In the genomic region with DNA sequence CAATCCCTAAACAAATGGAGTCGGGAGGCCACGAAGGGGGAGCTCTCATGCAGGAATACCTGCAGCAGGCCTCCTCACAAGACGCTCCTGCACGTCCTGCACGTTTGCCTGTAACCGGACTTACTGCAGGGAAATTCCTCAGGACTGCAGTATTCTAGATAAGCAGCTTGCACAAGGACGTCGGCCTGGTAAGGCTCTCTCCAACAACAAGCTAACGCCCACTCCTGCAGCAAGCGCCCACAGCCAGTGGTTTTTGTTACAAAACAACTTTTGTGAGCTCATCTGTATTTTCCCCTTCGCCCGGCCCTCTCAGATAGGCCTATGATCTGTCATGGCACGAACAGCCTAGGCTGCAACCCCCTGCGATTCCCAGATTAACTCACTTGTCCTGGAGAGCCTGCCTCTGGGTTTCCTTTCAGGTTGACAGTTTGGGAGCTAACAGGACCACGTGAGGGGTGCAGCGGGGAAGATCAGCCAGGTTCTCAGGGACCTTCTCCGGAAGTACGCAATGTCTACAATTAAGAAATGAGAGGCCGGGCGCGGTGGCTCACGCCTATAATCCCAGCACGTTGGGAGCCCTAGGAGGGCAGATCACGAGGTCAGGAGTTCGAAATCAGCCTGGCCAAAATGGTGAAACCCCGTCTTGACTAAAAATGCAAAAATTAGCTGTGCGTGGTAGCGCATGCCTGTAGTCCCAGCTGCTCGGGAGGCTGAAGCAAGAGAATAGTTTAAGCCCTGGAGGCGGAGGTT, we compare ENCODE assay signal across 1 cellular context.
TF ChIP-seq lines count a peak whose summit lies in the region.

No MANE protein-coding gene starts in this region.

TF ChIP-seq in HepG2, 621 proteins besides CTCF, POLR2A, EP300 and RAD21 (continued from another document and continues in another):
- TF ChIP-seq, protein P1, sequence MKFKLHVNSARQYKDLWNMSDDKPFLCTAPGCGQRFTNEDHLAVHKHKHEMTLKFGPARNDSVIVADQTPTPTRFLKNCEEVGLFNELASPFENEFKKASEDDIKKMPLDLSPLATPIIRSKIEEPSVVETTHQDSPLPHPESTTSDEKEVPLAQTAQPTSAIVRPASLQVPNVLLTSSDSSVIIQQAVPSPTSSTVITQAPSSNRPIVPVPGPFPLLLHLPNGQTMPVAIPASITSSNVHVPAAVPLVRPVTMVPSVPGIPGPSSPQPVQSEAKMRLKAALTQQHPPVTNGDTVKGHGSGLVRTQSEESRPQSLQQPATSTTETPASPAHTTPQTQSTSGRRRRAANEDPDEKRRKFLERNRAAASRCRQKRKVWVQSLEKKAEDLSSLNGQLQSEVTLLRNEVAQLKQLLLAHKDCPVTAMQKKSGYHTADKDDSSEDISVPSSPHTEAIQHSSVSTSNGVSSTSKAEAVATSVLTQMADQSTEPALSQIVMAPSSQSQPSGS (CRISPR knock-in tag; IDR thresholded peaks at IDR 0.05): no peak
- TF ChIP-seq DMAP1 (CRISPR knock-in tag; IDR thresholded peaks at IDR 0.05) (no peak), ARID2 (CRISPR knock-in tag; IDR thresholded peaks at IDR 0.05; ENCODE audit: borderline replicate concordance) (no peak), ONECUT2 (CRISPR knock-in tag; IDR thresholded peaks at IDR 0.05) (no peak), ZSCAN30 (CRISPR knock-in tag; IDR thresholded peaks at IDR 0.05) (no peak), SP1 (IDR thresholded peaks at IDR 0.05) (no peak), SP1 (CRISPR knock-in tag; IDR thresholded peaks at IDR 0.05) (no peak), ZNF781 (CRISPR knock-in tag; IDR thresholded peaks at IDR 0.05; ENCODE audit: borderline replicate concordance, not compliant biosample characterization) (peak; percentile 23), ZNF326 (CRISPR knock-in tag; IDR thresholded peaks at IDR 0.05; ENCODE audit: borderline replicate concordance) (no peak), ISL2 (CRISPR knock-in tag; IDR thresholded peaks at IDR 0.05) (no peak), ZNF7 (CRISPR knock-in tag; IDR thresholded peaks at IDR 0.05) (0 out of 2 replicates have a peak, but pooled peaks have one; percentile 17), KLF6 (CRISPR knock-in tag; IDR thresholded peaks at IDR 0.05) (no peak), PHF21A (CRISPR knock-in tag; IDR thresholded peaks at IDR 0.05) (no peak), PTBP1 (IDR thresholded peaks at IDR 0.05; ENCODE audit: low read depth, low read length, poor library complexity, severe bottlenecking) (peak; percentile 61), ZNF510 (CRISPR knock-in tag; IDR thresholded peaks at IDR 0.05; ENCODE audit: low read depth) (no peak), TMF1 (CRISPR knock-in tag; IDR thresholded peaks at IDR 0.05; ENCODE audit: low read depth) (no peak), SRSF4 (IDR thresholded peaks at IDR 0.05; ENCODE audit: low read depth, low read length, poor library complexity, severe bottlenecking) (no peak), SNAPC5 (CRISPR knock-in tag; IDR thresholded peaks at IDR 0.05; ENCODE audit: borderline replicate concordance) (no peak), TRIM24 (CRISPR knock-in tag; IDR thresholded peaks at IDR 0.05) (no peak), TFE3 (CRISPR knock-in tag; IDR thresholded peaks at IDR 0.05) (no peak), SNAPC2 (CRISPR knock-in tag; IDR thresholded peaks at IDR 0.05) (no peak), SSRP1 (CRISPR knock-in tag; IDR thresholded peaks at IDR 0.05) (no peak), ZNF770 (CRISPR knock-in tag; IDR thresholded peaks at IDR 0.05) (no peak), NPAS2 (CRISPR knock-in tag; IDR thresholded peaks at IDR 0.05; ENCODE audit: borderline replicate concordance) (no peak), HOXA3 (CRISPR knock-in tag; IDR thresholded peaks at IDR 0.05) (peak; percentile 0; the same call in 1 of the 2 replicates), ZNF839 (CRISPR knock-in tag; IDR thresholded peaks at IDR 0.05; ENCODE audit: borderline replicate concordance) (no peak), HCFC1 (IDR thresholded peaks at IDR 0.05; ENCODE audit: low read depth, low read length) (no peak), ZNF766 (CRISPR knock-in tag; IDR thresholded peaks at IDR 0.05; ENCODE audit: borderline replicate concordance) (no peak), REPIN1 (CRISPR knock-in tag; IDR thresholded peaks at IDR 0.05; ENCODE audit: borderline replicate concordance, low read depth) (no peak), TAF15 (IDR thresholded peaks at IDR 0.05; ENCODE audit: low read depth, low read length, poor library complexity, severe bottlenecking) (no peak), ZNF780A (CRISPR knock-in tag; IDR thresholded peaks at IDR 0.05) (no peak), FOXK1 (CRISPR knock-in tag; IDR thresholded peaks at IDR 0.05; ENCODE audit: borderline replicate concordance, low read depth) (no peak), YEATS4 (CRISPR knock-in tag; IDR thresholded peaks at IDR 0.05; ENCODE audit: borderline replicate concordance) (peak; percentile 13; the same call in 1 of the 2 replicates), ZNF350 (CRISPR knock-in tag; IDR thresholded peaks at IDR 0.05; ENCODE audit: borderline replicate concordance, low read depth) (no peak; the same call in 1 of the 2 replicates), RELA (CRISPR knock-in tag; IDR thresholded peaks at IDR 0.05) (no peak), ZNF772 (CRISPR knock-in tag; IDR thresholded peaks at IDR 0.05) (0 out of 2 replicates have a peak, but pooled peaks have one; percentile 23), STAG1 (CRISPR knock-in tag; IDR thresholded peaks at IDR 0.05) (0 out of 2 replicates have a peak, but pooled peaks have one; percentile 5), ZEB1 (IDR thresholded peaks at IDR 0.05; ENCODE audit: insufficient replicate concordance, low read depth) (no peak), CBX1 (IDR thresholded peaks at IDR 0.05; ENCODE audit: low read depth) (no peak), CREB1 (IDR thresholded peaks at IDR 0.05) (no peak), CREB1 (CRISPR knock-in tag; IDR thresholded peaks at IDR 0.05) (peak; percentile 65), GTF2F1 (IDR thresholded peaks at IDR 0.05; ENCODE audit: low read length) (no peak), NCOA5 (CRISPR knock-in tag; IDR thresholded peaks at IDR 0.05) (no peak), CAMTA2 (CRISPR knock-in tag; IDR thresholded peaks at IDR 0.05; ENCODE audit: borderline replicate concordance) (no peak), TBX2 (CRISPR knock-in tag; IDR thresholded peaks at IDR 0.05; ENCODE audit: borderline replicate concordance) (no peak), SPEN (CRISPR knock-in tag; IDR thresholded peaks at IDR 0.05; ENCODE audit: low read depth) (peak; percentile 54; the same call in 1 of the 2 replicates), HOXA9 (CRISPR knock-in tag; IDR thresholded peaks at IDR 0.05; ENCODE audit: borderline replicate concordance) (no peak), ZNF567 (CRISPR knock-in tag; IDR thresholded peaks at IDR 0.05; ENCODE audit: borderline replicate concordance) (no peak), ZNF512 (CRISPR knock-in tag; IDR thresholded peaks at IDR 0.05) (no peak), ZNF30 (CRISPR knock-in tag; IDR thresholded peaks at IDR 0.05) (no peak), IRF2 (CRISPR knock-in tag; IDR thresholded peaks at IDR 0.05) (0 out of 2 replicates have a peak, but pooled peaks have one; percentile 14), RFX5 (IDR thresholded peaks at IDR 0.05; ENCODE audit: low read depth, low read length) (no peak), SMYD3 (CRISPR knock-in tag; IDR thresholded peaks at IDR 0.05) (no peak), CCDC6 (CRISPR knock-in tag; IDR thresholded peaks at IDR 0.05) (no peak)
- TF ChIP-seq, protein P2, sequence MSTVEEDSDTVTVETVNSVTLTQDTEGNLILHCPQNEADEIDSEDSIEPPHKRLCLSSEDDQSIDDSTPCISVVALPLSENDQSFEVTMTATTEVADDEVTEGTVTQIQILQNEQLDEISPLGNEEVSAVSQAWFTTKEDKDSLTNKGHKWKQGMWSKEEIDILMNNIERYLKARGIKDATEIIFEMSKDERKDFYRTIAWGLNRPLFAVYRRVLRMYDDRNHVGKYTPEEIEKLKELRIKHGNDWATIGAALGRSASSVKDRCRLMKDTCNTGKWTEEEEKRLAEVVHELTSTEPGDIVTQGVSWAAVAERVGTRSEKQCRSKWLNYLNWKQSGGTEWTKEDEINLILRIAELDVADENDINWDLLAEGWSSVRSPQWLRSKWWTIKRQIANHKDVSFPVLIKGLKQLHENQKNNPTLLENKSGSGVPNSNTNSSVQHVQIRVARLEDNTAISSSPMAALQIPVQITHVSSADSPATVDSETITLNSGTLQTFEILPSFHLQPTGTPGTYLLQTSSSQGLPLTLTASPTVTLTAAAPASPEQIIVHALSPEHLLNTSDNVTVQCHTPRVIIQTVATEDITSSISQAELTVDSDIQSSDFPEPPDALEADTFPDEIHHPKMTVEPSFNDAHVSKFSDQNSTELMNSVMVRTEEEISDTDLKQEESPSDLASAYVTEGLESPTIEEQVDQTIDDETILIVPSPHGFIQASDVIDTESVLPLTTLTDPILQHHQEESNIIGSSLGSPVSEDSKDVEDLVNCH (CRISPR knock-in tag; IDR thresholded peaks at IDR 0.05): no peak
- TF ChIP-seq, protein P3, sequence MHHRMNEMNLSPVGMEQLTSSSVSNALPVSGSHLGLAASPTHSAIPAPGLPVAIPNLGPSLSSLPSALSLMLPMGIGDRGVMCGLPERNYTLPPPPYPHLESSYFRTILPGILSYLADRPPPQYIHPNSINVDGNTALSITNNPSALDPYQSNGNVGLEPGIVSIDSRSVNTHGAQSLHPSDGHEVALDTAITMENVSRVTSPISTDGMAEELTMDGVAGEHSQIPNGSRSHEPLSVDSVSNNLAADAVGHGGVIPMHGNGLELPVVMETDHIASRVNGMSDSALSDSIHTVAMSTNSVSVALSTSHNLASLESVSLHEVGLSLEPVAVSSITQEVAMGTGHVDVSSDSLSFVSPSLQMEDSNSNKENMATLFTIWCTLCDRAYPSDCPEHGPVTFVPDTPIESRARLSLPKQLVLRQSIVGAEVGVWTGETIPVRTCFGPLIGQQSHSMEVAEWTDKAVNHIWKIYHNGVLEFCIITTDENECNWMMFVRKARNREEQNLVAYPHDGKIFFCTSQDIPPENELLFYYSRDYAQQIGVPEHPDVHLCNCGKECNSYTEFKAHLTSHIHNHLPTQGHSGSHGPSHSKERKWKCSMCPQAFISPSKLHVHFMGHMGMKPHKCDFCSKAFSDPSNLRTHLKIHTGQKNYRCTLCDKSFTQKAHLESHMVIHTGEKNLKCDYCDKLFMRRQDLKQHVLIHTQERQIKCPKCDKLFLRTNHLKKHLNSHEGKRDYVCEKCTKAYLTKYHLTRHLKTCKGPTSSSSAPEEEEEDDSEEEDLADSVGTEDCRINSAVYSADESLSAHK (CRISPR knock-in tag; IDR thresholded peaks at IDR 0.05; ENCODE audit: borderline replicate concordance): no peak
- TF ChIP-seq, protein P4, sequence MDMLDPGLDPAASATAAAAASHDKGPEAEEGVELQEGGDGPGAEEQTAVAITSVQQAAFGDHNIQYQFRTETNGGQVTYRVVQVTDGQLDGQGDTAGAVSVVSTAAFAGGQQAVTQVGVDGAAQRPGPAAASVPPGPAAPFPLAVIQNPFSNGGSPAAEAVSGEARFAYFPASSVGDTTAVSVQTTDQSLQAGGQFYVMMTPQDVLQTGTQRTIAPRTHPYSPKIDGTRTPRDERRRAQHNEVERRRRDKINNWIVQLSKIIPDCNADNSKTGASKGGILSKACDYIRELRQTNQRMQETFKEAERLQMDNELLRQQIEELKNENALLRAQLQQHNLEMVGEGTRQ (IDR thresholded peaks at IDR 0.05; ENCODE audit: low read depth, low read length): no peak
- TF ChIP-seq, protein P4 (CRISPR knock-in tag; IDR thresholded peaks at IDR 0.05; ENCODE audit: borderline replicate concordance): peak; percentile 35; the same call in 1 of the 2 replicates
